ENCODE assay signal across 8 cellular contexts in the genomic region with DNA sequence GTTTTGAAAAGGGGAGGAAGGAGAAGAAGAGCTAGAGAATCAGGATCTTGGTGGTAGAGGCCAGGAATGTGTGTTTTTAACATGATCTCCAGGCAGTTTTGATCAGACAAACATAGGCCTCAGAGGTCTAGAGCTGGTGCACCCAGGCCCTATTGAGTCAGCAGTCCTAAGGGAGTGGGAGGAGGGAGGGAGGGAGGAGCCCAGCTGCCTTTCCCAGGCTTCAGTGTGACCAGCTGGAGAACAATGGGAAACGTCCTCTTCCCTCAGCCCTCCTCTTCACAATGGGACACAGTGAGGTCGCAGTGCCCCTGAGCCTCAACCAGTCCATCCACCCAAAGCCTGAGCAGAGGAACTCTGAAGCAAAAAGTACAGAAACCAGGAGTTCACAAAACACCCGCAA. TPM values are rescaled to one million over a fixed set of nuclear protein-coding genes. Genes with fewer than 3 reads are reported as not detected.
DNase-seq lines count a peak whose midpoint lies in the region; FAIRE-seq and TF ChIP-seq lines count a peak whose summit lies in the region.
"Had no signal": no experiment of that assay in that cellular context is flagged by ENCODE, and none has a peak within 500 bp of the region (broad histone marks: within the 10 kb centered on the region; RNA-seq: fewer than 3 reads in every experiment).

No MANE protein-coding gene starts in this region.

- no peak for TF ChIP-seq CTCF in astrocyte of the spinal cord (IDR thresholded peaks at IDR 0.05; ENCODE audit: low read depth, low read length)

- no peak overlapping the region for H3K4me3 ChIP-seq in astrocyte of the spinal cord (ENCODE audit: low read depth, low read length)

- no peak for FAIRE-seq in HTR-8/SVneo (lab: Jason Lieb, UNC)

- in situ Hi-C loops in astrocyte of the spinal cord (cut with HindIII; ENCODE audit: low sequenced_read_pairs), result no loop called here

- DNase-seq in HTR-8/SVneo (ENCODE audit: insufficient read length, low spot score) (peak; percentile 21), astrocyte of the spinal cord (ENCODE audit: low read depth, low spot score) (peak; percentile 33), iPS-NIHi11 (ENCODE audit: low spot score) (peak; percentile 71), smooth muscle cell of the brain vasculature (ENCODE audit: low read depth, low spot score) (peak; percentile 28), LoVo (ENCODE audit: low spot score) (no peak), cerebellum (ENCODE audit: low spot score) (no peak), NCI-H187 treated with DMSO at 0.1 percent for 48 hours (lab: John Stamatoyannopoulos, UW) (no peak)
- DNase-seq: activated naive CD8-positive, alpha-beta T cell treated with anti-CD3 and anti-CD28 coated beads, Interleukin-2, amount 50 U/mL, for 24 hours had no signal

RNA-seq across cellular contexts. Expression of gene ELAPOR1, which starts 37.2 kb away (rescaled TPM):
- 6.4 TPM for total RNA-seq in cerebellum

Comparison
In these comparisons a context has a peak if more than half of its experiments do, and no peak if none do; other contexts are left out.
1. DNase-seq: peak in HTR-8/SVneo (single experiment), astrocyte of the spinal cord (single experiment), iPS-NIHi11 (single experiment) and smooth muscle cell of the brain vasculature (single experiment); none in LoVo (single experiment), cerebellum (single experiment) and NCI-H187 treated with DMSO at 0.1 percent for 48 hours (single experiment).